8 cellular contexts compared by ENCODE assay signal in genomic region chrX:85243761-85244410, GRCh38.
DNase-seq lines count a peak whose midpoint lies in the region; ATAC-seq and TF ChIP-seq lines count a peak whose summit lies in the region.

A gene with protein sequence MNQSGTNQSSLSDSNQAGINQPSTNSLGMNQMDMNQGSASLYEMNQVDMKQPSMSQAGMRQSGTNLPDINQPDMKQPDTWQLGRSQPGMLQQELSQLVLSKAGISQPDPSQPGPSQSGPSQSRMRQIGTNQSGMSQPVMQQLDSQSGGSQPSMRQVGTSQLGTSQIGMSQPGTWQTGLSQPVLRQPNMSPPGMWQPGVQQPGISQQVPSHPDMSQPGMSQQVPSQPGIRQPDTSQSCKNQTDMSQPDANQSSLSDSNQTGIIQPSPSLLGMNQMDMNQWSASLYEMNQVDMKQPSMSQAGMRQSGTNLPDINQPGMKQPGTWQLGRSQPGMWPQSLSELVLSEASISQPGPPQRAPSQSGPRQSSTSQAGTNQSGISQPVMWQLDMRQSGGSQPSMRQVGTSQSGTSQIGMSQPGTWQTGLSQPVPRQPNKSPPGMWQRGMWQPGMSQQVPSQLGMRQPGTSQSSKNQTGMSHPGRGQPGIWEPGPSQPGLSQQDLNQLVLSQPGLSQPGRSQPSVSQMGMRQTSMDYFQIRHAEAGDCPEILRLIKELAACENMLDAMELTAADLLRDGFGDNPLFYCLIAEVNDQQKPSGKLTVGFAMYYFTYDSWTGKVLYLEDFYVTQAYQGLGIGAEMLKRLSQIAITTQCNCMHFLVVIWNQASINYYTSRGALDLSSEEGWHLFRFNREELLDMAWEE (minus strand): TSS chrX:85243779. CDS start chrX:85108968, 134,811 bp downstream.
Gene ZNF711 (plus strand): TSS chrX:85243991. CDS start chrX:85247573, 3,582 bp downstream.

- H3K9me3 ChIP-seq in endocrine pancreas (ENCODE audit: control insufficient read depth, low read length) = no peaks in the 10 kb centered on the region

- peak within 1 kb of the TSS; percentile 92 for H3K4me3 Mint-ChIP-seq in memory B cell

- no peak for TF ChIP-seq CTCF in WI38 (IDR thresholded peaks at IDR 0.05; ENCODE audit: low read depth, low read length)

- H3K27ac Mint-ChIP-seq in memory B cell = peak within 1 kb of the TSS; percentile 87

- H3K4me1 ChIP-seq in endocrine pancreas (ENCODE audit: control insufficient read depth, insufficient read depth, low read length) = peaks cover 3% of the 10 kb centered on the region

- DNase-seq in DMS79 treated with DMSO at 0.1 percent for 48 hours (lab: John Stamatoyannopoulos, UW) = peak; percentile 84
- peak; percentile 92 for DNase-seq in NCI-H1105 treated with DMSO at 0.1 percent for 48 hours (lab: John Stamatoyannopoulos, UW)
- DNase-seq in memory B cell (ENCODE audit: low spot score in 2 of 2) = peak; percentile 0 to 14
- peak in 47 of 49 donors; percentile 1 to 73 (median 20) for DNase-seq in substantia nigra (lab: John Stamatoyannopoulos, UW)
- no peak for DNase-seq in OCI-M2 (lab: John Stamatoyannopoulos, UW; ENCODE audit: unreplicated experiment)

- peak within 1 kb of the TSS; percentile 87 for H3K9ac ChIP-seq in endocrine pancreas (ENCODE audit: control insufficient read depth, insufficient read depth, low read length)

- H3K27me3 Mint-ChIP-seq in memory B cell = peaks cover 1% of the 10 kb centered on the region

- H3K27ac ChIP-seq in substantia nigra (ENCODE audit: low read depth, low read length, poor library complexity, severe bottlenecking) = peak within 1 kb of the TSS; percentile 30

- peaks cover 2% of the 10 kb centered on the region for H3K36me3 Mint-ChIP-seq in memory B cell

- no peaks in the 10 kb centered on the region for H3K27me3 ChIP-seq in endocrine pancreas (ENCODE audit: control insufficient read depth, insufficient read depth, low read length)

- ATAC-seq in GM21723 (IDR thresholded peaks at IDR 0.05; ENCODE audit: unreplicated experiment) (peak; percentile 65), memory B cell (ENCODE audit: low read depth) (peak; percentile 72)

- peak within 1 kb of the TSS; percentile 72 for H3K4me3 ChIP-seq in WI38 (ENCODE audit: low read depth, low read length)
- peak within 1 kb of the TSS; percentile 91 for H3K4me3 ChIP-seq in endocrine pancreas (ENCODE audit: control insufficient read depth, insufficient read depth, low read length)

- H3K36me3 ChIP-seq in endocrine pancreas (ENCODE audit: control insufficient read depth, insufficient read depth, low read length) = no peaks in the 10 kb centered on the region

- H3K4me1 Mint-ChIP-seq in memory B cell = peaks cover 5% of the 10 kb centered on the region

- H3K9me3 Mint-ChIP-seq in memory B cell = no peaks in the 10 kb centered on the region
